Comparison of ENCODE assay signal across 8 cellular contexts in genomic region chr1:2229032-2229920, GRCh38. TPM values are rescaled to one million over a fixed set of nuclear protein-coding genes. Genes with fewer than 3 reads are reported as not detected.
A peak's percentile ranks its signal among the peaks of the same experiment; 100 is the strongest.
DNase-seq lines count a peak whose midpoint lies in the region; ATAC-seq and TF ChIP-seq lines count a peak whose summit lies in the region.

No MANE protein-coding gene starts in this region.

- H3K27me3 ChIP-seq in HAP-1 (ENCODE audit: low read depth) (no peaks in the 10 kb centered on the region), PC-3 (ENCODE audit: low read length) (no peaks in the 10 kb centered on the region), neutrophil (peaks cover 28% of the 10 kb centered on the region)

- peak overlapping the region; percentile 15 for H3K27ac ChIP-seq in PC-3 (ENCODE audit: low read length)
- H3K27ac ChIP-seq in neutrophil: peak overlapping the region; percentile 83

- peak overlapping the region; percentile 88 for H3K4me3 ChIP-seq in AG10803 (ENCODE audit: low read length)
- H3K4me3 ChIP-seq in HAP-1: peak overlapping the region; percentile 68
- H3K4me3 ChIP-seq in PC-3 (ENCODE audit: low read length): peak overlapping the region; percentile 80
- H3K4me3 ChIP-seq in neutrophil (ENCODE audit: low read depth in 1 of 2, low read length in 1 of 2): peak overlapping the region; percentile 85 to 97

- BruUV-seq in PC-3 (replicated peaks; lab: Mats Ljungman, UMichigan): TSS peak; percentile 32

- peaks cover 5% of the 10 kb centered on the region for H3K36me3 ChIP-seq in HAP-1 (replicated peaks)
- H3K36me3 ChIP-seq in PC-3 (ENCODE audit: low read depth, low read length): no peaks in the 10 kb centered on the region
- H3K36me3 ChIP-seq in neutrophil: no peaks in the 10 kb centered on the region

- no peak overlapping the region for H2AFZ ChIP-seq in PC-3 (ENCODE audit: low read length)

- intact Hi-C loops in PC-3 (cut with micrococcal nuclease): no loop called here

- H3K9me3 ChIP-seq in HAP-1: no peaks in the 10 kb centered on the region
- H3K9me3 ChIP-seq in PC-3 (ENCODE audit: low read length): no peaks in the 10 kb centered on the region
- H3K9me3 ChIP-seq in neutrophil: no peaks in the 10 kb centered on the region

- no peaks in the 10 kb centered on the region for H3K9me2 ChIP-seq in PC-3 (replicated peaks; ENCODE audit: low read length)

- peak overlapping the region; percentile 82 for H3K9ac ChIP-seq in PC-3 (ENCODE audit: low read length)

- TF ChIP-seq CTCF in AG10803 (conservative IDR thresholded peaks at IDR 0.05; ENCODE audit: low read length): no peak
- peak; percentile 33; the same call in 1 of the 2 replicates for TF ChIP-seq CTCF in PC-3 (conservative IDR thresholded peaks at IDR 0.05; ENCODE audit: low read depth, low read length)
- no peak for TF ChIP-seq CTCF in neutrophil (IDR thresholded peaks at IDR 0.05)

- CTCF ChIA-PET in PC-3 (lab: Charles Lee): interaction anchor here (0.6 to 1.5 kb wide), 4 partner anchors 30 to 152 kb away, joined by 3 to 8 read pairs (median 4); partner anchors contain the start of gene FAAP20

- peak overlapping the region; percentile 96 for H3K4me2 ChIP-seq in PC-3 (ENCODE audit: low read length)

- POLR2A ChIA-PET in PC-3 (lab: Charles Lee; ENCODE audit: unreplicated experiment): interaction anchor here (0.9 to 1.6 kb wide), 3 partner anchors 20 to 30 kb away, joined by 3 to 10 read pairs (median 6); no protein-coding TSS in a partner anchor

- H4K20me1 ChIP-seq in PC-3 (ENCODE audit: low read length): peaks cover 55% of the 10 kb centered on the region

- DNase-seq in AG10803 (ENCODE audit: low read depth): peak; percentile 68
- peak; percentile 13 to 51 for DNase-seq in HAP-1 (ENCODE audit: low spot score in 2 of 2)
- peak; percentile 70 for DNase-seq in PC-3
- peak; percentile 60 for DNase-seq in activated naive CD4-positive, alpha-beta T cell treated with anti-CD3 and anti-CD28 coated beads, Interleukin-2, amount 50 U/mL, for 16 hours
- DNase-seq in glomerular visceral epithelial cell (ENCODE audit: extremely low spot score): peak; percentile 56
- DNase-seq in NCI-H2029 treated with DMSO at 0.1 percent for 48 hours (lab: John Stamatoyannopoulos, UW): no peak

- peaks cover 12% of the 10 kb centered on the region for H3K4me1 ChIP-seq in HAP-1
- H3K4me1 ChIP-seq in PC-3 (ENCODE audit: insufficient read depth, low read length): peaks cover 35% of the 10 kb centered on the region
- peaks cover 56 to 59% of the 10 kb centered on the region in 2 experiments for H3K4me1 ChIP-seq in neutrophil (ENCODE audit: control insufficient read depth in 1 of 2, insufficient read depth in 1 of 2, low read depth in 1 of 2, low read length in 1 of 2)

- peaks cover 63% of the 10 kb centered on the region for H3K79me2 ChIP-seq in PC-3 (ENCODE audit: low read length)

- no peaks in the 10 kb centered on the region for H3F3A ChIP-seq in PC-3 (ENCODE audit: low read length, unreplicated experiment)

- peak; percentile 0; the same call in 1 of the 2 replicates for ATAC-seq in PC-3
- ATAC-seq in HG02973 (IDR thresholded peaks at IDR 0.05; ENCODE audit: unreplicated experiment): no peak

- in situ Hi-C loops in HAP-1 (cut with MboI; ENCODE audit: low sequenced_read_pairs): no loop called here

RNA-seq across cellular contexts. Expression of gene SKI, which starts 1.2 kb away (rescaled TPM):
- total RNA-seq in PC-3 (2014; rRNA removed): 28.3 and 61.7 TPM in 2 replicates

RNA-seq across cellular contexts. Expression of gene FAAP20, which starts 34.7 kb away (rescaled TPM):
- total RNA-seq in PC-3 (2014; rRNA removed): 114 and 148 TPM in 2 replicates
